Comparison of ENCODE assay signal across 1 cellular context in genomic region chr10:104340692-104341091, GRCh38.
A peak's percentile ranks its signal among the peaks of the same experiment; 100 is the strongest.
TF ChIP-seq lines count a peak whose summit lies in the region.

No MANE protein-coding gene starts in this region.

TF ChIP-seq in HepG2, 621 proteins besides CTCF, POLR2A, EP300 and RAD21:
- TF ChIP-seq ZNF256 (CRISPR knock-in tag; conservative IDR thresholded peaks at IDR 0.05) (no peak), CBX2 (IDR thresholded peaks at IDR 0.05; ENCODE audit: low read depth, low read length) (0 out of 2 replicates have a peak, but pooled peaks have one; percentile 11), CBX2 (CRISPR knock-in tag; IDR thresholded peaks at IDR 0.05; ENCODE audit: low read depth) (no peak)
